ENCODE assay signal across 15 cellular contexts in genomic region chr9:119453980-119454379, GRCh38.
DNase-seq lines count a peak whose midpoint lies in the region; ATAC-seq and FAIRE-seq lines count a peak whose summit lies in the region.
"Had no signal": no experiment of that assay in that cellular context is flagged by ENCODE, and none has a peak within 500 bp of the region (broad histone marks: within the 10 kb centered on the region; RNA-seq: fewer than 3 reads in every experiment).

No MANE protein-coding gene starts in this region.

- H3K4ac ChIP-seq in mesenchymal stem cell (ENCODE audit: low read depth in 1 of 2, low read length in 2 of 2): no peak overlapping the region

- H3K36me3 ChIP-seq in mesenchymal stem cell (ENCODE audit: control insufficient read depth in 1 of 2, insufficient read depth in 2 of 2, low read depth in 1 of 2, low read length in 2 of 2): no peaks in the 10 kb centered on the region
- H3K36me3 ChIP-seq: Peyer's patch had no signal

- H3K18ac ChIP-seq in mesenchymal stem cell (ENCODE audit: low read depth in 1 of 2, low read length in 2 of 2): no peak overlapping the region

- H4K8ac ChIP-seq in mesenchymal stem cell (ENCODE audit: low read length): no peak overlapping the region

- H2BK120ac ChIP-seq in mesenchymal stem cell (ENCODE audit: low read depth, low read length): no peak overlapping the region

- FAIRE-seq in RCC 7860 (lab: Jason Lieb, UNC): no peak

- no peak overlapping the region for H3K4me2 ChIP-seq in mesenchymal stem cell (ENCODE audit: low read length, poor library complexity, severe bottlenecking)

- no peak overlapping the region for H4K91ac ChIP-seq in mesenchymal stem cell (ENCODE audit: low read length)

- no peak overlapping the region for H2BK5ac ChIP-seq in mesenchymal stem cell (ENCODE audit: low read depth, low read length, poor library complexity, severe bottlenecking)

- no peaks in the 10 kb centered on the region for H3K27me3 ChIP-seq in mesenchymal stem cell (ENCODE audit: control insufficient read depth in 1 of 2, insufficient read depth in 1 of 2, low read length in 2 of 2)
- H3K27me3 ChIP-seq: Peyer's patch had no signal

- H3K14ac ChIP-seq in mesenchymal stem cell (ENCODE audit: low read length in 2 of 2): no peak overlapping the region

- H2BK15ac ChIP-seq in mesenchymal stem cell (ENCODE audit: low read depth, poor library complexity, severe bottlenecking): no peak overlapping the region

- peak; percentile 74 for DNase-seq in NCI-H1694 (lab: John Stamatoyannopoulos, UW)
- DNase-seq in RCC 7860 (ENCODE audit: low spot score): peak; percentile 58
- DNase-seq in mesenchymal stem cell: no peak
- DNase-seq in NK-92 treated with Interleukin-12 subunit alpha and Interleukin-12 subunit beta, amount 100 ng/mL, for 24 hours (lab: John Stamatoyannopoulos, UW): no peak
- DNase-seq in middle frontal gyrus (ENCODE audit: extremely low spot score, low spot score): no peak
- DNase-seq in NCI-H187 treated with DMSO at 0.1 percent for 48 hours (lab: John Stamatoyannopoulos, UW): no peak
- DNase-seq: Caco-2, H7, IMR-90, Karpas-422, MM.1S, NCI-H1092 treated with DMSO at 0.1 percent for 48 hours, Peyer's patch, SHP77 treated with DMSO at 0.1 percent for 48 hours had no signal

- no peak overlapping the region for H2BK12ac ChIP-seq in mesenchymal stem cell (ENCODE audit: low read length in 2 of 2)

- no peak overlapping the region for H3K27ac ChIP-seq in mesenchymal stem cell (ENCODE audit: low read length, poor library complexity, severe bottlenecking)
- H3K27ac ChIP-seq: Peyer's patch had no signal

- no peaks in the 10 kb centered on the region for H3K4me1 ChIP-seq in mesenchymal stem cell (ENCODE audit: control insufficient read depth, insufficient read depth, low read depth, low read length)
- H3K4me1 ChIP-seq: Caco-2, Peyer's patch had no signal

- peaks cover 5% of the 10 kb centered on the region for H3K9me3 ChIP-seq in mesenchymal stem cell (ENCODE audit: control insufficient read depth, low read length)
- H3K9me3 ChIP-seq: Caco-2, Peyer's patch had no signal

- no peaks in the 10 kb centered on the region for H3K79me1 ChIP-seq in mesenchymal stem cell (replicated peaks; ENCODE audit: low read length, poor library complexity, severe bottlenecking)

- 50% methylated on average over 1 of the region's 1 CpG for WGBS in mesenchymal stem cell

- H3K23ac ChIP-seq in mesenchymal stem cell (ENCODE audit: low read length in 2 of 2): no peak overlapping the region

- no peak overlapping the region for H2AK5ac ChIP-seq in mesenchymal stem cell (ENCODE audit: low read length, severe bottlenecking)

- peak overlapping the region in 1 of 2 experiments; percentile 11 for H3K4me3 ChIP-seq in mesenchymal stem cell (ENCODE audit: insufficient read depth in 1 of 2, low read depth in 1 of 2, low read length in 2 of 2)
- H3K4me3 ChIP-seq: Peyer's patch had no signal

- ATAC-seq in esophagus mucosa: peak; percentile 66

- no peak overlapping the region for H2AFZ ChIP-seq in mesenchymal stem cell (ENCODE audit: low read depth, low read length)

- H3K9ac ChIP-seq in mesenchymal stem cell (ENCODE audit: low read length): peak overlapping the region; percentile 75

Comparison
In these comparisons a context has a peak if more than half of its experiments do, and no peak if none do; other contexts are left out.
1. DNase-seq: peak in NCI-H1694 (single experiment) and RCC 7860 (single experiment); none in mesenchymal stem cell (single experiment), NK-92 treated with Interleukin-12 subunit alpha and Interleukin-12 subunit beta, amount 100 ng/mL, for 24 hours (single experiment), middle frontal gyrus (single experiment) and NCI-H187 treated with DMSO at 0.1 percent for 48 hours (single experiment).